In the genomic region with DNA sequence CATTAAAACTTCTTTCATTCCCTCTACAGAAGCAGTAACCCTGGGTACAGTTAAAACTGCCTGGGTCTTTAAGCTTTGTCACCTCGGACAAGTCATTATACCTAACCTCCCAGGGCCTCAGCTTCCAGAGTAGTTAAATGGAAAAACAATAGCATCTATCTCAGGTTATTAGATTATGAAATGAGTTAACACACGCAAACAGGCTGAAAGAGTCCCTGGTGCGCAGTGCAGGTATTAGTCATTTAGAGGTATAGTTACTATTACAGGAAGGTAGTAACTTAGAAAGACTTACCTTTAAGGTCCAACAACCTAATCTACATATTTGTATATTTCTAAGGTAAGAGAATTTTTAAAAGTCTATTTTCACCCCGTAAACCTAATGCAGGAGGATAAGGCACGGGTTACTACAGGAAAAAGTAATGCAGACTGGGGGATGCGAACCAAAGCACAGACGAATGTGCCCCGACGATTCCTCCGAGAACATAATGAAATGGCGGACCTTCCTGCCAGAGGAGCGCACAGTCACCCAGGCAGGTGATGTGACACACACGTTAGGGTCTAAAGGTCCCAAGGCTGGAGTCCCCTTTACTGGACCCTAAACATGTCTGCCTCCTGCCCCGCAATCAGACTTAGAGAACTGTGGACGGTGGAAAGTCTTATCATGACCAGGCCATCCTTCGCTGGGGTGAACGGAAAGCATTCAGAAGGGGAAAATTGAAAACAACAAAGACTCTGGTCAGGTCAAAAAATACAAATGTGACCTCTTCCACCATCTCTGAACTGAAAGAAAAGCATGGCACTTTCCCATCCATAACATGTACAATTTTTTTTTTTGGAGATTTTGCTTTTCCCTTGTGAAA, we compare ENCODE assay signal across 8 cellular contexts. TPM values are rescaled to one million over a fixed set of nuclear protein-coding genes. Genes with fewer than 3 reads are reported as not detected.
DNase-seq lines count a peak whose midpoint lies in the region; ATAC-seq, FAIRE-seq and TF ChIP-seq lines count a peak whose summit lies in the region.

No MANE protein-coding gene starts in this region.

- intact Hi-C loops in Right ventricle myocardium inferior (cut with DNase I) = no loop called here
- intact Hi-C loops in left ventricle myocardium superior (cut with micrococcal nuclease) = no loop called here

- H3K36me3 ChIP-seq in effector memory CD4-positive, alpha-beta T cell (ENCODE audit: control insufficient read depth, insufficient read depth, low read length) = no peaks in the 10 kb centered on the region

- peak; percentile 37 for DNase-seq in Right ventricle myocardium inferior (ENCODE audit: missing footprints)
- DNase-seq in left ventricle myocardium superior = no peak
- no peak for DNase-seq in effector memory CD4-positive, alpha-beta T cell
- DNase-seq in naive B cell = no peak
- DNase-seq in urothelium cell line (ENCODE audit: low spot score) = peak; percentile 17
- DNase-seq in foreskin melanocyte = no peak

- no peak for FAIRE-seq in urothelium cell line (lab: Jason Lieb, UNC)

- no peaks in the 10 kb centered on the region for H3K9me3 ChIP-seq in effector memory CD4-positive, alpha-beta T cell (ENCODE audit: control insufficient read depth, low read length)

- H3K4me1 ChIP-seq in effector memory CD4-positive, alpha-beta T cell (ENCODE audit: control insufficient read depth, insufficient read depth, low read length, poor library complexity, severe bottlenecking) = peaks cover 21% of the 10 kb centered on the region

- H3K27ac Mint-ChIP-seq in naive B cell = peak overlapping the region; percentile 90 to 98 (median 98)

- no peaks in the 10 kb centered on the region for H3K27me3 Mint-ChIP-seq in naive B cell

- peak overlapping the region; percentile 91 for H3K27ac ChIP-seq in VCaP
- peak overlapping the region; percentile 81 for H3K27ac ChIP-seq in effector memory CD4-positive, alpha-beta T cell (ENCODE audit: insufficient read depth, low read length, poor library complexity, severe bottlenecking)

- peak overlapping the region; percentile 87 to 99 (median 96) for H3K4me3 Mint-ChIP-seq in naive B cell

- H3K27me3 ChIP-seq in effector memory CD4-positive, alpha-beta T cell (replicated peaks; ENCODE audit: control insufficient read depth, insufficient read depth, low read length, poor library complexity, severe bottlenecking) = no peaks in the 10 kb centered on the region

- no peak for TF ChIP-seq CTCF in VCaP (conservative IDR thresholded peaks at IDR 0.05)

- peak overlapping the region; percentile 83 for H3K4me3 ChIP-seq in effector memory CD4-positive, alpha-beta T cell (ENCODE audit: insufficient read depth, low read depth, low read length, poor library complexity, severe bottlenecking)

- no peaks in the 10 kb centered on the region for H3K36me3 Mint-ChIP-seq in naive B cell

- ATAC-seq in Right ventricle myocardium inferior (no peak), left ventricle myocardium superior (no peak), naive B cell (ENCODE audit: low read depth in 2 of 2) (no peak), HG02981 (IDR thresholded peaks at IDR 0.05; ENCODE audit: unreplicated experiment) (no peak)

- H3K4me1 Mint-ChIP-seq in naive B cell = peaks cover 35 to 58% (median 52%) of the 10 kb centered on the region in 3 donors

- no peaks in the 10 kb centered on the region for H3K9me3 Mint-ChIP-seq in naive B cell

RNA-seq across cellular contexts. Expression of gene NAP1L4, which starts 1.3 kb away (rescaled TPM):
- 168 TPM for total RNA-seq in Right ventricle myocardium inferior
- 173 TPM for total RNA-seq in left ventricle myocardium superior
- 10 to 100 TPM; 57.8 to 78.2 (median 65.1) TPM for polyA plus RNA-seq in naive B cell (ENCODE audit: low read depth in 6 of 6)

Comparison
In these comparisons a context has a peak if more than half of its experiments do, and no peak if none do; other contexts are left out.
1. DNase-seq: peak in Right ventricle myocardium inferior (single experiment) and urothelium cell line (single experiment); none in left ventricle myocardium superior (single experiment), effector memory CD4-positive, alpha-beta T cell (0 of 3), naive B cell (single experiment) and foreskin melanocyte (single experiment).